Comparison of ENCODE assay signal across 8 cellular contexts in genomic region chr1:170924666-170925065, GRCh38. TPM values are rescaled to one million over a fixed set of nuclear protein-coding genes. Genes with fewer than 3 reads are reported as not detected.
"Had no signal": no experiment of that assay in that cellular context is flagged by ENCODE, and none has a peak within 500 bp of the region (broad histone marks: within the 10 kb centered on the region; RNA-seq: fewer than 3 reads in every experiment).

No MANE protein-coding gene starts in this region.

RNA-seq across cellular contexts. Expression of gene MROH9, which starts 10.7 kb away (rescaled TPM):
- total RNA-seq: activated CD8-positive, alpha-beta T cell treated with anti-CD3 and anti-CD28 coated beads, Interleukin-2, amount 10 ng/mL, durations not matched to agents 7 days and 5 days; activated naive CD8-positive, alpha-beta T cell treated with anti-CD3 and anti-CD28 coated beads, Interleukin-2, amount 10 ng/mL, durations not matched to agents 7 days and 5 days; adrenal gland; cardiac septum; Right ventricle myocardium superior; SJCRH30; T-helper 1 cell treated with Interleukin-12 subunit alpha and Interleukin-12 subunit beta and Interleukin-4 antibody, amounts not matched to agents 30 ng/mL and 1 ng/mL, for 36 hours had no signal
- polyA plus RNA-seq: adrenal gland, aorta had no signal
